ENCODE assay signal across 2 cellular contexts in genomic region chr19:55618426-55618825, GRCh38.
A peak's percentile ranks its signal among the peaks of the same experiment; 100 is the strongest.
TF ChIP-seq lines count a peak whose summit lies in the region.

No MANE protein-coding gene starts in this region.

TF ChIP-seq in SK-N-SH, 30 proteins besides CTCF, POLR2A, EP300 and RAD21:
- TF ChIP-seq ELF1 (IDR thresholded peaks at IDR 0.05) (no peak), JUND (IDR thresholded peaks at IDR 0.05) (0 out of 2 replicates have a peak, but pooled peaks have one; percentile 6)

TF ChIP-seq in SK-N-SH treated with all-trans-retinoic acid at 6 μM for 48 hours, 23 proteins besides CTCF, POLR2A, EP300 and RAD21:
- no peak for TF ChIP-seq CSRNP3 (CRISPR knock-in tag; IDR thresholded peaks at IDR 0.05)
- TF ChIP-seq GLIS3 (CRISPR knock-in tag; IDR thresholded peaks at IDR 0.05) = no peak
- TF ChIP-seq CREB5 (CRISPR knock-in tag; IDR thresholded peaks at IDR 0.05; ENCODE audit: low read depth) = no peak
- TF ChIP-seq RARB (CRISPR knock-in tag; IDR thresholded peaks at IDR 0.05) = no peak
- TF ChIP-seq TOX (CRISPR knock-in tag; IDR thresholded peaks at IDR 0.05; ENCODE audit: borderline replicate concordance) = no peak
- TF ChIP-seq ZNF70 (CRISPR knock-in tag; IDR thresholded peaks at IDR 0.05) = no peak
- TF ChIP-seq TCF4 (CRISPR knock-in tag; IDR thresholded peaks at IDR 0.05; ENCODE audit: borderline replicate concordance) = no peak
- no peak for TF ChIP-seq ZFP30 (CRISPR knock-in tag; IDR thresholded peaks at IDR 0.05)
- no peak for TF ChIP-seq ZFP3 (CRISPR knock-in tag; IDR thresholded peaks at IDR 0.05)
- TF ChIP-seq, protein P1, sequence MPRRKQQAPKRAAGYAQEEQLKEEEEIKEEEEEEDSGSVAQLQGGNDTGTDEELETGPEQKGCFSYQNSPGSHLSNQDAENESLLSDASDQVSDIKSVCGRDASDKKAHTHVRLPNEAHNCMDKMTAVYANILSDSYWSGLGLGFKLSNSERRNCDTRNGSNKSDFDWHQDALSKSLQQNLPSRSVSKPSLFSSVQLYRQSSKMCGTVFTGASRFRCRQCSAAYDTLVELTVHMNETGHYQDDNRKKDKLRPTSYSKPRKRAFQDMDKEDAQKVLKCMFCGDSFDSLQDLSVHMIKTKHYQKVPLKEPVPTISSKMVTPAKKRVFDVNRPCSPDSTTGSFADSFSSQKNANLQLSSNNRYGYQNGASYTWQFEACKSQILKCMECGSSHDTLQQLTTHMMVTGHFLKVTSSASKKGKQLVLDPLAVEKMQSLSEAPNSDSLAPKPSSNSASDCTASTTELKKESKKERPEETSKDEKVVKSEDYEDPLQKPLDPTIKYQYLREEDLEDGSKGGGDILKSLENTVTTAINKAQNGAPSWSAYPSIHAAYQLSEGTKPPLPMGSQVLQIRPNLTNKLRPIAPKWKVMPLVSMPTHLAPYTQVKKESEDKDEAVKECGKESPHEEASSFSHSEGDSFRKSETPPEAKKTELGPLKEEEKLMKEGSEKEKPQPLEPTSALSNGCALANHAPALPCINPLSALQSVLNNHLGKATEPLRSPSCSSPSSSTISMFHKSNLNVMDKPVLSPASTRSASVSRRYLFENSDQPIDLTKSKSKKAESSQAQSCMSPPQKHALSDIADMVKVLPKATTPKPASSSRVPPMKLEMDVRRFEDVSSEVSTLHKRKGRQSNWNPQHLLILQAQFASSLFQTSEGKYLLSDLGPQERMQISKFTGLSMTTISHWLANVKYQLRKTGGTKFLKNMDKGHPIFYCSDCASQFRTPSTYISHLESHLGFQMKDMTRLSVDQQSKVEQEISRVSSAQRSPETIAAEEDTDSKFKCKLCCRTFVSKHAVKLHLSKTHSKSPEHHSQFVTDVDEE (CRISPR knock-in tag; IDR thresholded peaks at IDR 0.05) = no peak
- no peak for TF ChIP-seq OSR1 (CRISPR knock-in tag; IDR thresholded peaks at IDR 0.05)
- TF ChIP-seq ARNTL (CRISPR knock-in tag; IDR thresholded peaks at IDR 0.05; ENCODE audit: borderline replicate concordance, low read depth) = no peak
- TF ChIP-seq BACH2 (CRISPR knock-in tag; IDR thresholded peaks at IDR 0.05; ENCODE audit: borderline replicate concordance) = no peak
- TF ChIP-seq, protein P2, sequence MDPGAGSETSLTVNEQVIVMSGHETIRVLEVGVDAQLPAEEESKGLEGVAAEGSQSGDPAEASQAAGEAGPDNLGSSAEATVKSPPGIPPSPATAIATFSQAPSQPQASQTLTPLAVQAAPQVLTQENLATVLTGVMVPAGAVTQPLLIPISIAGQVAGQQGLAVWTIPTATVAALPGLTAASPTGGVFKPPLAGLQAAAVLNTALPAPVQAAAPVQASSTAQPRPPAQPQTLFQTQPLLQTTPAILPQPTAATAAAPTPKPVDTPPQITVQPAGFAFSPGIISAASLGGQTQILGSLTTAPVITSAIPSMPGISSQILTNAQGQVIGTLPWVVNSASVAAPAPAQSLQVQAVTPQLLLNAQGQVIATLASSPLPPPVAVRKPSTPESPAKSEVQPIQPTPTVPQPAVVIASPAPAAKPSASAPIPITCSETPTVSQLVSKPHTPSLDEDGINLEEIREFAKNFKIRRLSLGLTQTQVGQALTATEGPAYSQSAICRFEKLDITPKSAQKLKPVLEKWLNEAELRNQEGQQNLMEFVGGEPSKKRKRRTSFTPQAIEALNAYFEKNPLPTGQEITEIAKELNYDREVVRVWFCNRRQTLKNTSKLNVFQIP (CRISPR knock-in tag; IDR thresholded peaks at IDR 0.05; ENCODE audit: borderline replicate concordance, low read depth) = no peak
- TF ChIP-seq ESRRG (CRISPR knock-in tag; IDR thresholded peaks at IDR 0.05) = no peak
- TF ChIP-seq ZNF565 (CRISPR knock-in tag; conservative IDR thresholded peaks at IDR 0.05; ENCODE audit: low read depth) = no peak
- TF ChIP-seq CSDC2 (CRISPR knock-in tag; IDR thresholded peaks at IDR 0.05) = no peak
- no peak for TF ChIP-seq ISL1 (CRISPR knock-in tag; IDR thresholded peaks at IDR 0.05)
- TF ChIP-seq SNAI2 (CRISPR knock-in tag; IDR thresholded peaks at IDR 0.05) = no peak
- TF ChIP-seq PPARA (CRISPR knock-in tag; IDR thresholded peaks at IDR 0.05; ENCODE audit: borderline replicate concordance) = no peak
